In genomic region chr17:2120550-2121335, GRCh38 we compare ENCODE assay signal across 12 cellular contexts.
DNase-seq lines count a peak whose midpoint lies in the region; ATAC-seq, FAIRE-seq and TF ChIP-seq lines count a peak whose summit lies in the region.
"Had no signal": no experiment of that assay in that cellular context is flagged by ENCODE, and none has a peak within 500 bp of the region (broad histone marks: within the 10 kb centered on the region; RNA-seq: fewer than 3 reads in every experiment).

No MANE protein-coding gene starts in this region.

- no peak overlapping the region for H2AFZ ChIP-seq in HepG2 (ENCODE audit: low read length)

- H3K4me1 ChIP-seq in HepG2 (ENCODE audit: insufficient read depth, low read length): peaks cover 11% of the 10 kb centered on the region; the same call in 1 of the 2 replicates
- H3K4me1 ChIP-seq in right lobe of liver: peaks cover 0 to 27% (median 3%) of the 10 kb centered on the region in 4 donors
- H3K4me1 ChIP-seq in heart left ventricle: peaks cover 5 to 47% (median 29%) of the 10 kb centered on the region in 12 donors
- H3K4me1 ChIP-seq in small intestine (ENCODE audit: control insufficient read depth in 2 of 2, insufficient read depth in 1 of 2, low read depth in 1 of 2, low read length in 1 of 2): peaks cover 3 to 20% of the 10 kb centered on the region in 2 donors

- H3K27me3 ChIP-seq in HepG2 (ENCODE audit: control insufficient read depth in 1 of 2, insufficient read depth in 2 of 2, low read length in 2 of 2) (no peaks in the 10 kb centered on the region; a peak in 1 of 5 replicates), right lobe of liver (no peaks in the 10 kb centered on the region), heart left ventricle (no peaks in the 10 kb centered on the region), small intestine (ENCODE audit: control insufficient read depth in 2 of 2, insufficient read depth in 2 of 2, low read length in 2 of 2) (no peaks in the 10 kb centered on the region)
- H3K27me3 ChIP-seq: ascending aorta had no signal

- H3K9ac ChIP-seq in HepG2 (ENCODE audit: insufficient read depth, low read depth, low read length): no peak overlapping the region

- FAIRE-seq in HepG2 (lab: Jason Lieb, UNC) (no peak), small intestine (lab: Jason Lieb, UNC) (no peak)

- H3K4me3 ChIP-seq in HepG2 (replicated peaks in 1 of 3; ENCODE audit: insufficient read depth in 1 of 3, low read depth in 2 of 3, low read length in 3 of 3) (no peak overlapping the region), right lobe of liver (no peak overlapping the region), heart left ventricle (no peak overlapping the region), small intestine (ENCODE audit: low read depth in 1 of 2, low read length in 2 of 2) (no peak overlapping the region)
- H3K4me3 ChIP-seq: ascending aorta, coronary artery had no signal

- no TSS peak for BruUV-seq in HepG2 (replicated peaks; lab: Mats Ljungman, UMichigan)

- no peak for TF ChIP-seq CTCF in HepG2 (CRISPR knock-in tag; IDR thresholded peaks at IDR 0.05)
- no peak for TF ChIP-seq CTCF in right lobe of liver (IDR thresholded peaks at IDR 0.05)
- TF ChIP-seq CTCF in heart left ventricle (IDR thresholded peaks at IDR 0.05): no peak

- no peak overlapping the region for H3K4me2 ChIP-seq in HepG2 (ENCODE audit: low read depth, low read length)

- in situ Hi-C loops in HepG2 (cut with HindIII; ENCODE audit: extremely low pct_ligation_motif_present, low pct_unique_long_range_greater_than_20kb): no loop called here

- intact Hi-C loops in HepG2 (cut with micrococcal nuclease; ENCODE audit: unreplicated experiment) (no loop called here), right lobe of liver (cut with DNase I) (no loop called here), heart left ventricle (cut with DNase I) (loop anchor here in 1 of 10 donors (5.0 kb wide), 1 partner anchor 38 kb away; no protein-coding TSS in a partner anchor)

- no peak for TF ChIP-seq EP300 in HepG2 (IDR thresholded peaks at IDR 0.05; ENCODE audit: low read depth in 2 of 2, low read length in 2 of 2)
- TF ChIP-seq EP300 in HepG2 (CRISPR knock-in tag; IDR thresholded peaks at IDR 0.05; ENCODE audit: borderline replicate concordance): no peak

- TF ChIP-seq RAD21 in HepG2 (CRISPR knock-in tag; IDR thresholded peaks at IDR 0.05): no peak

- no peaks in the 10 kb centered on the region for H4K20me1 ChIP-seq in HepG2 (ENCODE audit: insufficient read depth, low read length)

- H3K9me3 ChIP-seq in HepG2 (ENCODE audit: low read length) (no peaks in the 10 kb centered on the region), right lobe of liver (no peaks in the 10 kb centered on the region), heart left ventricle (no peaks in the 10 kb centered on the region), small intestine (ENCODE audit: control insufficient read depth, low read depth) (no peaks in the 10 kb centered on the region)
- H3K9me3 ChIP-seq: ascending aorta had no signal

- CTCF ChIA-PET in HepG2 (lab: Yijun Ruan, JAX; ENCODE audit: low intra/inter-chr PET ratio, low total read pairs): no interaction called here

- no peaks in the 10 kb centered on the region for H3K79me2 ChIP-seq in HepG2 (ENCODE audit: insufficient read depth, low read length)

- TF ChIP-seq POLR2A in HepG2 (IDR thresholded peaks at IDR 0.05; ENCODE audit: insufficient read depth in 1 of 2, low read depth in 2 of 2, low read length in 2 of 2): no peak
- TF ChIP-seq POLR2A in right lobe of liver (IDR thresholded peaks at IDR 0.05): no peak
- TF ChIP-seq POLR2A in heart left ventricle (IDR thresholded peaks at IDR 0.05): no peak

- 96% methylated on average over 8 of the region's 8 CpGs for WGBS in HepG2 (ENCODE audit: low lambda C conversion rate)
- 93% methylated on average over 8 of the region's 8 CpGs for WGBS in right lobe of liver (ENCODE audit: insufficient coverage, low coverage, low lambda C conversion rate, missing lambda C conversion rate)
- 91 to 94% (median 93%) methylated on average over 8 of the region's 8 CpGs for WGBS in heart left ventricle, 4 donors
- WGBS in small intestine, 3 donors: 91 to 95% (median 93%) methylated on average over 8 of the region's 8 CpGs

- H3K27ac ChIP-seq in HepG2 (ENCODE audit: extremely low read length, insufficient read depth, low read length): no peak overlapping the region
- no peak overlapping the region for H3K27ac ChIP-seq in right lobe of liver
- peak overlapping the region in 1 of 12 donors; percentile 55 for H3K27ac ChIP-seq in heart left ventricle
- H3K27ac ChIP-seq in small intestine (ENCODE audit: low read depth in 1 of 2, low read length in 1 of 2): peak overlapping the region in 1 of 2 donors; percentile 58
- H3K27ac ChIP-seq: ascending aorta, coronary artery had no signal

- H3K36me3 ChIP-seq in HepG2 (replicated peaks in 1 of 2; ENCODE audit: control insufficient read depth in 1 of 2, insufficient read depth in 2 of 2, low read length in 2 of 2) (peaks cover 2 to 15% of the 10 kb centered on the region in 2 experiments; a peak in 1 of 5 replicates), right lobe of liver (no peaks in the 10 kb centered on the region), heart left ventricle (peaks cover 0 to 14% (median 7%) of the 10 kb centered on the region in 9 donors), small intestine (ENCODE audit: control insufficient read depth in 2 of 2, insufficient read depth in 2 of 2, low read length in 2 of 2) (no peaks in the 10 kb centered on the region)
- H3K36me3 ChIP-seq: ascending aorta had no signal

- DNase-seq in HepG2 (ENCODE audit: low spot score) (no peak), right lobe of liver (no peak), NOMO-1 treated with DMSO at 0.1 percent for 48 hours (lab: John Stamatoyannopoulos, UW; ENCODE audit: unreplicated experiment) (peak; percentile 88), fibroblast of gingiva (ENCODE audit: low read depth) (peak; percentile 78), NCI-H1105 (lab: John Stamatoyannopoulos, UW) (no peak), heart left ventricle (no peak), small intestine (no peak), NCI-H748 (lab: John Stamatoyannopoulos, UW; ENCODE audit: unreplicated experiment) (no peak)
- DNase-seq: activated CD4-positive, alpha-beta memory T cell treated with anti-CD3 and anti-CD28 coated beads, Interleukin-2, amount 10 ng/mL, durations not matched to agents 7 days and 5 days; natural killer cell had no signal

- ATAC-seq in HepG2 (no peak), right lobe of liver (no peak), heart left ventricle (no peak)
- ATAC-seq: natural killer cell had no signal

- POLR2A ChIA-PET in HepG2 (lab: Yijun Ruan, JAX): no interaction called here

TF ChIP-seq in HepG2, 621 proteins besides CTCF, POLR2A, EP300 and RAD21:
- TF ChIP-seq MAFK (conservative IDR thresholded peaks at IDR 0.05 in 1 of 2, IDR thresholded peaks at IDR 0.05 in 1 of 2; ENCODE audit: low read length in 2 of 2) (peak; percentile 70 to 90), MAFF (IDR thresholded peaks at IDR 0.05; ENCODE audit: low read depth, low read length) (peak; percentile 84), RFX1 (IDR thresholded peaks at IDR 0.05) (no peak), JARID2 (CRISPR knock-in tag; IDR thresholded peaks at IDR 0.05; ENCODE audit: insufficient replicate concordance) (no peak), ZNF816 (CRISPR knock-in tag; IDR thresholded peaks at IDR 0.05; ENCODE audit: borderline replicate concordance) (no peak), HCFC1 (IDR thresholded peaks at IDR 0.05; ENCODE audit: low read depth, low read length) (no peak)

Comparison
In these comparisons a context has a peak if more than half of its experiments do, and no peak if none do; other contexts are left out.
1. DNase-seq: peak in NOMO-1 treated with DMSO at 0.1 percent for 48 hours (single experiment) and fibroblast of gingiva (single experiment); none in HepG2 (single experiment), right lobe of liver (0 of 3), NCI-H1105 (single experiment), heart left ventricle (0 of 5), small intestine (single experiment) and NCI-H748 (single experiment).